9 cellular contexts compared by ENCODE assay signal in the genomic region with DNA sequence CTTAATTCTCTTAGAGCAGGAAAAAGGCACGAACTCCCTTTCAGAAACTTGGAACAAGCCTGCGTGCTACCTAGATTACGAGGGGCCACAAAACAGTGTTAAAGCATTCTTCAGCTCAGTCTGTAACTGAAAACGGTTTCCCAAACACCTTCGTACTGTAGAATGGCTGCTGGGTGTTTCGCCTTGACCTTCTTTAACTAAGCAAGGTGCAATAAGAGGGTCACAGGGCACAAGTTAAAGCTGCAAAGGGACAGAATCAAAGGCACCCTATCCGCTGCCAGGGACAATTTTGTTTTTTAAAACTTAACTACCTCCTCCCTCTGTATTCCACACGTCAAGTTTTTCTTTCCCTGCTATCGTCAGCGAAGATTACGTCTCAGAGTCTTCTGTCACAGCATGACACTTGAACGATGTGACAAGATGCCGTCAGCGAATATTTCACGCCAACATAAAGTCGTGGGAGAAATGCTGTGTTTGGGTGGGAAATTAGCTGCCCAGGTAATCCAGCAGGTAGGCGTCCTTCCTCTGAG. TPM values are rescaled to one million over a fixed set of nuclear protein-coding genes. Genes with fewer than 3 reads are reported as not detected.
DNase-seq lines count a peak whose midpoint lies in the region; ATAC-seq, FAIRE-seq and TF ChIP-seq lines count a peak whose summit lies in the region.
"Had no signal": no experiment of that assay in that cellular context is flagged by ENCODE, and none has a peak within 500 bp of the region (broad histone marks: within the 10 kb centered on the region; RNA-seq: fewer than 3 reads in every experiment).

No MANE protein-coding gene starts in this region.

- peaks cover 19% of the 10 kb centered on the region for H3K4me1 Mint-ChIP-seq in activated T-helper 2 cell treated with anti-CD3 and anti-CD28 coated beads, Interferon-gamma antibody, Interleukin-2, Interleukin-4, amounts not matched to agents 10 μg/mL and 5 μg/mL and 100 μg/mL, durations not matched to agents 14 hours and 24 hours and 36 hours (ENCODE audit: low read depth)

- TF ChIP-seq CTCF in BE2C (IDR thresholded peaks at IDR 0.05; ENCODE audit: low read depth, low read length) (no peak), right atrium auricular region (IDR thresholded peaks at IDR 0.05) (no peak), retinal pigment epithelial cell (conservative IDR thresholded peaks at IDR 0.05; ENCODE audit: low read depth, low read length) (no peak)

- H3K4me3 Mint-ChIP-seq in activated T-helper 2 cell treated with anti-CD3 and anti-CD28 coated beads, Interferon-gamma antibody, Interleukin-2, Interleukin-4, amounts not matched to agents 10 μg/mL and 5 μg/mL and 100 μg/mL, durations not matched to agents 14 hours and 24 hours and 36 hours (ENCODE audit: low read depth) = peak overlapping the region; percentile 98

- H3K36me3 ChIP-seq in BE2C = no peaks in the 10 kb centered on the region
- H3K36me3 ChIP-seq in right atrium auricular region = no peaks in the 10 kb centered on the region

- DNase-seq in BE2C (no peak), right atrium auricular region (ENCODE audit: low spot score) (no peak), retinal pigment epithelial cell (ENCODE audit: low read depth) (no peak), HTR-8/SVneo (ENCODE audit: insufficient read length, low spot score) (no peak)
- DNase-seq in Jurkat, Clone E6-1 (ENCODE audit: low read depth, low spot score) = no peak
- no peak for DNase-seq in activated T-helper 2 cell treated with anti-CD3 and anti-CD28 coated beads, Interferon-gamma antibody, Interleukin-2, Interleukin-4, amounts not matched to agents 10 μg/mL and 5 μg/mL and 100 μg/mL, durations not matched to agents 14 hours and 24 hours and 36 hours (ENCODE audit: low spot score)

- H3K9me3 ChIP-seq in BE2C (no peaks in the 10 kb centered on the region), right atrium auricular region (no peaks in the 10 kb centered on the region)

- peak overlapping the region; percentile 97 for H3K4me3 ChIP-seq in BE2C (ENCODE audit: low read depth, low read length)
- H3K4me3 ChIP-seq in Jurkat, Clone E6-1 (ENCODE audit: low read length) = peak overlapping the region; percentile 91
- peak overlapping the region; percentile 90 to 91 for H3K4me3 ChIP-seq in right atrium auricular region
- peak overlapping the region; percentile 96 for H3K4me3 ChIP-seq in retinal pigment epithelial cell (ENCODE audit: low read length)

- ATAC-seq in GM18907 (IDR thresholded peaks at IDR 0.05; ENCODE audit: unreplicated experiment) = peak; percentile 1
- no peak for ATAC-seq in HG03460 (IDR thresholded peaks at IDR 0.05; ENCODE audit: unreplicated experiment)

- FAIRE-seq in HTR-8/SVneo (lab: Jason Lieb, UNC) = no peak

- peaks cover 20% of the 10 kb centered on the region for H3K27me3 ChIP-seq in BE2C
- H3K27me3 ChIP-seq in right atrium auricular region = no peaks in the 10 kb centered on the region

- no peaks in the 10 kb centered on the region for H3K9me3 Mint-ChIP-seq in activated T-helper 2 cell treated with anti-CD3 and anti-CD28 coated beads, Interferon-gamma antibody, Interleukin-2, Interleukin-4, amounts not matched to agents 10 μg/mL and 5 μg/mL and 100 μg/mL, durations not matched to agents 14 hours and 24 hours and 36 hours

- H3K27me3 Mint-ChIP-seq in activated T-helper 2 cell treated with anti-CD3 and anti-CD28 coated beads, Interferon-gamma antibody, Interleukin-2, Interleukin-4, amounts not matched to agents 10 μg/mL and 5 μg/mL and 100 μg/mL, durations not matched to agents 14 hours and 24 hours and 36 hours (ENCODE audit: low read depth) = peaks cover 9% of the 10 kb centered on the region

- H3K27ac Mint-ChIP-seq in activated T-helper 2 cell treated with anti-CD3 and anti-CD28 coated beads, Interferon-gamma antibody, Interleukin-2, Interleukin-4, amounts not matched to agents 10 μg/mL and 5 μg/mL and 100 μg/mL, durations not matched to agents 14 hours and 24 hours and 36 hours = peak overlapping the region; percentile 67

- H3K27ac ChIP-seq in right atrium auricular region = peak overlapping the region; percentile 96 to 99

- H3K36me3 Mint-ChIP-seq in activated T-helper 2 cell treated with anti-CD3 and anti-CD28 coated beads, Interferon-gamma antibody, Interleukin-2, Interleukin-4, amounts not matched to agents 10 μg/mL and 5 μg/mL and 100 μg/mL, durations not matched to agents 14 hours and 24 hours and 36 hours (ENCODE audit: low read depth) = peaks cover 21% of the 10 kb centered on the region

- intact Hi-C loops in activated T-helper 2 cell treated with anti-CD3 and anti-CD28 coated beads, Interferon-gamma antibody, Interleukin-2, Interleukin-4, amounts not matched to agents 10 μg/mL and 5 μg/mL and 100 μg/mL, durations not matched to agents 14 hours and 24 hours and 36 hours (cut with micrococcal nuclease) = loop anchor here (1.0 kb wide), 2 partner anchors 54 to 119 kb away; partner anchors contain the start of genes CETN3, MBLAC2 and POLR3G

- H3K4me1 ChIP-seq in BE2C (no peaks in the 10 kb centered on the region), right atrium auricular region (peaks cover 0 to 28% of the 10 kb centered on the region in 2 donors)

RNA-seq across cellular contexts. Expression of gene LYSMD3, which starts 0.6 kb away (rescaled TPM):
- 8.8 TPM for polyA plus RNA-seq in BE2C (2012; ENCODE audit: insufficient read depth, insufficient read length, low read depth)
- 14.4 TPM for polyA plus RNA-seq in Jurkat, Clone E6-1 (2012; ENCODE audit: insufficient read depth, insufficient read length)
- total RNA-seq in activated T-helper 2 cell treated with anti-CD3 and anti-CD28 coated beads, Interferon-gamma antibody, Interleukin-2, Interleukin-4, amounts not matched to agents 10 μg/mL and 5 μg/mL and 100 μg/mL, durations not matched to agents 14 hours and 24 hours and 36 hours = 13.5 and 13.7 TPM in 2 replicates
- total RNA-seq in right atrium auricular region = 10 to 100 TPM; 18.2 to 18.5 TPM

RNA-seq across cellular contexts. Expression of gene ADGRV1, which starts 29.8 kb away (rescaled TPM):
- polyA plus RNA-seq in BE2C (2012; ENCODE audit: insufficient read depth, insufficient read length, low read depth) = 1.2 TPM
- polyA plus RNA-seq in Jurkat, Clone E6-1 (2012; ENCODE audit: insufficient read depth, insufficient read length) = 0.25 TPM
- total RNA-seq in activated T-helper 2 cell treated with anti-CD3 and anti-CD28 coated beads, Interferon-gamma antibody, Interleukin-2, Interleukin-4, amounts not matched to agents 10 μg/mL and 5 μg/mL and 100 μg/mL, durations not matched to agents 14 hours and 24 hours and 36 hours = 12.4 TPM in 2 replicates
- 1 to 10 TPM; 1.4 to 1.8 TPM for total RNA-seq in right atrium auricular region
- total RNA-seq: subcutaneous adipose tissue had no signal

RNA-seq across cellular contexts. Expression of gene POLR3G, which starts 54.1 kb away (rescaled TPM):
- polyA plus RNA-seq in BE2C (2012; ENCODE audit: insufficient read depth, insufficient read length, low read depth) = 1.8 TPM
- polyA plus RNA-seq in Jurkat, Clone E6-1 (2012; ENCODE audit: insufficient read depth, insufficient read length) = 42.3 TPM
- total RNA-seq in activated T-helper 2 cell treated with anti-CD3 and anti-CD28 coated beads, Interferon-gamma antibody, Interleukin-2, Interleukin-4, amounts not matched to agents 10 μg/mL and 5 μg/mL and 100 μg/mL, durations not matched to agents 14 hours and 24 hours and 36 hours = 17.1 and 18.6 TPM in 2 replicates
- total RNA-seq in right atrium auricular region = 1 to 10 TPM in 1 of 2 donors, under 1 TPM in 1; 0.85 to 1.6 TPM

RNA-seq across cellular contexts. Expression of gene MBLAC2, which starts 54.2 kb away (rescaled TPM):
- polyA plus RNA-seq in BE2C (2012; ENCODE audit: insufficient read depth, insufficient read length, low read depth) = 8.4 TPM
- polyA plus RNA-seq in Jurkat, Clone E6-1 (2012; ENCODE audit: insufficient read depth, insufficient read length) = 5.3 TPM
- 6.1 and 6.4 TPM in 2 replicates for total RNA-seq in activated T-helper 2 cell treated with anti-CD3 and anti-CD28 coated beads, Interferon-gamma antibody, Interleukin-2, Interleukin-4, amounts not matched to agents 10 μg/mL and 5 μg/mL and 100 μg/mL, durations not matched to agents 14 hours and 24 hours and 36 hours
- total RNA-seq in right atrium auricular region = 1 to 10 TPM; 1.9 to 3.3 TPM
